In the genomic region with DNA sequence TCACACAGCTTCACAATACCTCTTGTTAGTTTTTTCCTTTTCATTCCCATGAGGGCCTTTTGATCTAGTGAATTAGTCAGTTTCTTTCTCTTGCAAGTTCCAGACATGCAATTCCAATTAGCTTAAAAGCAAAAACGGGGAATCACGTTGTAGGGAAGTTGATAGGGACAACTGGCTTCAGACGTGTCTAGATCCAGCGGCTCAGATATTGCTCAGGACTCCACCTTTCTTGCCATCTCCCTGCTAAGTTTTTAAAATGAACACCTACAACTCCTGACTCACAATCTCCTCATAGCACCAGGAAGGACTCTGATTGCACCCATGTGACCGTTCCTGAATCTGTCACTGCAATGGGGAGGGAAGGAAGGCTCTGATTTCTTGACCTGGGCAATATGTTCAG, we compare ENCODE assay signal across 22 cellular contexts.
DNase-seq lines count a peak whose midpoint lies in the region; ATAC-seq and TF ChIP-seq lines count a peak whose summit lies in the region.
"Had no signal": no experiment of that assay in that cellular context is flagged by ENCODE, and none has a peak within 500 bp of the region (broad histone marks: within the 10 kb centered on the region; RNA-seq: fewer than 3 reads in every experiment).

No MANE protein-coding gene starts in this region.

- no peaks in the 10 kb centered on the region for H4K20me1 ChIP-seq in HCT116 (ENCODE audit: insufficient read depth)

- H3K4me3 Mint-ChIP-seq in stimulated activated naive B cell treated with anti-CD40 and anti-IgM and Interleukin-4, amounts not matched to agents 10 μg/mL and 1 μg/mL and 100 μg/mL, for 72 hours: no peak overlapping the region
- H3K4me3 Mint-ChIP-seq: activated CD8-positive, alpha-beta T cell treated with anti-CD3 and anti-CD28 coated beads, Interleukin-2, amount 10 ng/mL, durations not matched to agents 7 days and 5 days; activated T-cell treated with anti-CD3 and anti-CD28 coated beads, Interleukin-2, amount 50 U/mL, for 24 hours; CD4-positive, alpha-beta memory T cell; mesothelial cell of epicardium; nephron had no signal

- peak overlapping the region; percentile 66 for H3K4me2 ChIP-seq in HCT116 (ENCODE audit: low read length)
- H3K4me2 ChIP-seq: KMS-11 had no signal

- CTCF ChIA-PET in HCT116 (lab: Charles Lee) (interaction anchor here (0.9 to 1.5 kb wide), 2 partner anchors 35 to 239 kb away, joined by 3 to 7 read pairs; no protein-coding TSS in a partner anchor), Panc1 (lab: Charles Lee) (no interaction called here)

- no peak overlapping the region for H2AFZ ChIP-seq in HCT116 (ENCODE audit: low read depth, low read length, poor library complexity, severe bottlenecking)
- H2AFZ ChIP-seq: parathyroid adenoma had no signal

- H3K27me3 ChIP-seq in HCT116 (ENCODE audit: insufficient read depth, low read length) (no peaks in the 10 kb centered on the region), Panc1 (ENCODE audit: control insufficient read depth, insufficient read depth, low read length) (no peaks in the 10 kb centered on the region)
- H3K27me3 ChIP-seq: gastroesophageal sphincter had no signal

- H3K27me3 Mint-ChIP-seq in stimulated activated naive B cell treated with anti-CD40 and anti-IgM and Interleukin-4, amounts not matched to agents 10 μg/mL and 1 μg/mL and 100 μg/mL, for 72 hours: peaks cover 22 to 37% of the 10 kb centered on the region in 2 donors

- no peak for DNase-seq in HCT116 (ENCODE audit: low read depth, low spot score)
- no peak for DNase-seq in Panc1 (ENCODE audit: low read depth, low spot score)
- DNase-seq in fibroblast of mammary gland (ENCODE audit: low read depth): peak; percentile 68
- peak; percentile 66 for DNase-seq in renal cortical epithelial cell (ENCODE audit: low read depth)
- no peak for DNase-seq in stimulated activated naive B cell treated with anti-CD40 and anti-IgM and Interleukin-4, amounts not matched to agents 10 μg/mL and 1 μg/mL and 100 μg/mL, for 72 hours
- DNase-seq: activated CD4-positive, alpha-beta T cell treated with anti-CD3 and anti-CD28 coated beads for 1 hour; activated CD8-positive, alpha-beta T cell treated with anti-CD3 and anti-CD28 coated beads, Interleukin-2, amount 10 ng/mL, durations not matched to agents 7 days and 5 days; activated T-cell treated with anti-CD3 and anti-CD28 coated beads, Interleukin-2, amount 50 U/mL, for 24 hours; CD4-positive, alpha-beta memory T cell; DMS53; GDM1; kidney glomerular epithelial cell; NCI-H187; NCI-H345; SIG-M5 had no signal

- H3K36me3 Mint-ChIP-seq in stimulated activated naive B cell treated with anti-CD40 and anti-IgM and Interleukin-4, amounts not matched to agents 10 μg/mL and 1 μg/mL and 100 μg/mL, for 72 hours: no peaks in the 10 kb centered on the region
- H3K36me3 Mint-ChIP-seq: CD4-positive, alpha-beta memory T cell; mesothelial cell of epicardium had no signal

- H3K9me2 ChIP-seq in HCT116 (ENCODE audit: insufficient read depth): no peaks in the 10 kb centered on the region

- no peaks in the 10 kb centered on the region for H3K36me3 ChIP-seq in HCT116 (ENCODE audit: control insufficient read depth in 1 of 2, insufficient read depth in 2 of 2, low read length in 2 of 2)
- H3K36me3 ChIP-seq in Panc1 (ENCODE audit: control insufficient read depth, insufficient read depth, low read length): no peaks in the 10 kb centered on the region
- H3K36me3 ChIP-seq: gastroesophageal sphincter had no signal

- H3K4me1 ChIP-seq in HCT116 (ENCODE audit: control insufficient read depth in 1 of 2, insufficient read depth in 2 of 2, low read length in 2 of 2): peaks cover 46 to 99% of the 10 kb centered on the region in 2 experiments
- H3K4me1 ChIP-seq in Panc1 (ENCODE audit: control insufficient read depth, insufficient read depth, low read length): peaks cover 14% of the 10 kb centered on the region

- RAD21 ChIA-PET in HCT116 (lab: Charles Lee; ENCODE audit: low non-redundant PET in 1 of 2, low total read pairs in 2 of 2, uncharacterized antibody in 2 of 2, unreplicated experiment in 2 of 2): no interaction called here

- H3K27ac ChIP-seq in HCT116 (ENCODE audit: low read depth, low read length): peak overlapping the region; percentile 94
- peak overlapping the region; percentile 57; the same call in 1 of the 2 replicates for H3K27ac ChIP-seq in Panc1 (ENCODE audit: low read length)
- H3K27ac ChIP-seq: KMS-11 had no signal

- no peak for TF ChIP-seq RAD21 in HCT116 (IDR thresholded peaks at IDR 0.05; ENCODE audit: low read depth)

- BruUV-seq in HCT116 (replicated peaks; lab: Mats Ljungman, UMichigan) (no TSS peak), Panc1 (replicated peaks; lab: Mats Ljungman, UMichigan) (no TSS peak)

- H3K79me2 ChIP-seq in HCT116 (ENCODE audit: insufficient read depth, low read length): no peaks in the 10 kb centered on the region
- H3K79me2 ChIP-seq: parathyroid adenoma had no signal

- no peaks in the 10 kb centered on the region for H3K9me3 Mint-ChIP-seq in stimulated activated naive B cell treated with anti-CD40 and anti-IgM and Interleukin-4, amounts not matched to agents 10 μg/mL and 1 μg/mL and 100 μg/mL, for 72 hours
- H3K9me3 Mint-ChIP-seq: activated T-cell treated with anti-CD3 and anti-CD28 coated beads, Interleukin-2, amount 50 U/mL, for 24 hours; CD4-positive, alpha-beta memory T cell; mesothelial cell of epicardium; nephron had no signal

- POLR2A ChIA-PET in HCT116 (lab: Charles Lee): interaction anchor here (1.7 to 6.7 kb wide), 10 partner anchors 10 to 233 kb away, joined by 5 to 42 read pairs (median 24); a partner anchor contains a TSS
- POLR2A ChIA-PET in Panc1 (lab: Charles Lee): no interaction called here

- TF ChIP-seq CTCF in HCT116 (IDR thresholded peaks at IDR 0.05 in 2 of 3, conservative IDR thresholded peaks at IDR 0.05 in 1 of 3; ENCODE audit: borderline replicate concordance in 1 of 3, insufficient read depth in 1 of 3, low read depth in 2 of 3, low read length in 2 of 3): no peak
- TF ChIP-seq CTCF in Panc1 (IDR thresholded peaks at IDR 0.05): no peak
- no peak for TF ChIP-seq CTCF in fibroblast of mammary gland (conservative IDR thresholded peaks at IDR 0.05; ENCODE audit: control insufficient read depth, insufficient read depth, low read depth, low read length)

- intact Hi-C loops in HCT116 (cut with micrococcal nuclease) (loop anchor here (2.0 kb wide), 1 partner anchor 54 kb away; no protein-coding TSS in a partner anchor), Panc1 (cut with micrococcal nuclease; ENCODE audit: unreplicated experiment) (no loop called here)

- in situ Hi-C loops in Panc1 (cut with HindIII; ENCODE audit: low pct_unique_long_range_greater_than_20kb, low sequenced_read_pairs): no loop called here

- no peaks in the 10 kb centered on the region for H3K4me1 Mint-ChIP-seq in stimulated activated naive B cell treated with anti-CD40 and anti-IgM and Interleukin-4, amounts not matched to agents 10 μg/mL and 1 μg/mL and 100 μg/mL, for 72 hours
- H3K4me1 Mint-ChIP-seq: CD4-positive, alpha-beta memory T cell had no signal

- no peak overlapping the region for H3K27ac Mint-ChIP-seq in stimulated activated naive B cell treated with anti-CD40 and anti-IgM and Interleukin-4, amounts not matched to agents 10 μg/mL and 1 μg/mL and 100 μg/mL, for 72 hours
- H3K27ac Mint-ChIP-seq: activated CD8-positive, alpha-beta T cell treated with anti-CD3 and anti-CD28 coated beads, Interleukin-2, amount 10 ng/mL, durations not matched to agents 7 days and 5 days; activated T-cell treated with anti-CD3 and anti-CD28 coated beads, Interleukin-2, amount 50 U/mL, for 24 hours; CD4-positive, alpha-beta memory T cell; mesothelial cell of epicardium had no signal

- H3K9ac ChIP-seq in HCT116 (ENCODE audit: low read length): peak overlapping the region; percentile 64
- H3K9ac ChIP-seq: KMS-11, parathyroid adenoma had no signal

- H3K9me3 ChIP-seq in HCT116 (ENCODE audit: control insufficient read depth in 1 of 2, insufficient read depth in 1 of 2, low read depth in 1 of 2, low read length in 2 of 2): no peaks in the 10 kb centered on the region
- H3K9me3 ChIP-seq in Panc1 (ENCODE audit: control insufficient read depth, insufficient read depth, low read depth, low read length): no peaks in the 10 kb centered on the region
- H3K9me3 ChIP-seq: gastroesophageal sphincter had no signal

- no peak for TF ChIP-seq POLR2A in HCT116 (IDR thresholded peaks at IDR 0.05; ENCODE audit: borderline replicate concordance, extremely low read depth, insufficient read depth, insufficient read length)

- H3K4me3 ChIP-seq in HCT116 (replicated peaks in 1 of 2; ENCODE audit: low read depth in 1 of 2, low read length in 2 of 2) (peak overlapping the region in 1 of 2 experiments; percentile 21; a peak in 2 of 4 replicates), Panc1 (ENCODE audit: low read depth in 2 of 2, low read length in 2 of 2) (no peak overlapping the region), fibroblast of mammary gland (ENCODE audit: control insufficient read depth, low read depth, low read length) (no peak overlapping the region)
- H3K4me3 ChIP-seq: gastroesophageal sphincter had no signal

- peak; percentile 16 for ATAC-seq in HCT116
- no peak for ATAC-seq in Panc1
- no peak for ATAC-seq in stimulated activated naive B cell treated with anti-CD40 and anti-IgM and Interleukin-4, amounts not matched to agents 10 μg/mL and 1 μg/mL and 100 μg/mL, for 72 hours (replicated peaks)
- ATAC-seq in GM18511 (IDR thresholded peaks at IDR 0.05; ENCODE audit: unreplicated experiment): no peak
- ATAC-seq in HG03095 (IDR thresholded peaks at IDR 0.05; ENCODE audit: unreplicated experiment): no peak
- ATAC-seq: activated CD8-positive, alpha-beta T cell treated with anti-CD3 and anti-CD28 coated beads, Interleukin-2, amount 10 ng/mL, durations not matched to agents 7 days and 5 days; gastroesophageal sphincter had no signal

TF ChIP-seq in HCT116, 20 proteins besides CTCF, POLR2A, EP300 and RAD21:
- TF ChIP-seq, protein P1, sequence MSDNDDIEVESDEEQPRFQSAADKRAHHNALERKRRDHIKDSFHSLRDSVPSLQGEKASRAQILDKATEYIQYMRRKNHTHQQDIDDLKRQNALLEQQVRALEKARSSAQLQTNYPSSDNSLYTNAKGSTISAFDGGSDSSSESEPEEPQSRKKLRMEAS (IDR thresholded peaks at IDR 0.05): peak; percentile 72; the same call in 1 of the 2 replicates
- TF ChIP-seq ZNF274 (IDR thresholded peaks at IDR 0.05; ENCODE audit: low read depth, low read length) (no peak), TCF7L2 (IDR thresholded peaks at IDR 0.05; ENCODE audit: borderline replicate concordance, extremely low read depth, insufficient read depth, insufficient read length) (peak; percentile 29), CBX3 (IDR thresholded peaks at IDR 0.05; ENCODE audit: low read depth) (0 out of 2 replicates have a peak, but pooled peaks have one; percentile 16), SP1 (IDR thresholded peaks at IDR 0.05; ENCODE audit: low read depth) (peak; percentile 54), YY1 (IDR thresholded peaks at IDR 0.05; ENCODE audit: extremely low read depth, insufficient replicate concordance, low read depth, low read length) (no peak), JUND (IDR thresholded peaks at IDR 0.05) (peak; percentile 48), FOSL1 (IDR thresholded peaks at IDR 0.05; ENCODE audit: low read depth) (peak; percentile 46; the same call in 1 of the 2 replicates)

Comparison
In these comparisons a context has a peak if more than half of its experiments do, and no peak if none do; other contexts are left out.
1. DNase-seq: peak in fibroblast of mammary gland (single experiment) and renal cortical epithelial cell (single experiment); none in HCT116 (single experiment), Panc1 (single experiment) and stimulated activated naive B cell treated with anti-CD40 and anti-IgM and Interleukin-4, amounts not matched to agents 10 μg/mL and 1 μg/mL and 100 μg/mL, for 72 hours (single experiment).